18 cellular contexts compared by ENCODE assay signal in the genomic region with DNA sequence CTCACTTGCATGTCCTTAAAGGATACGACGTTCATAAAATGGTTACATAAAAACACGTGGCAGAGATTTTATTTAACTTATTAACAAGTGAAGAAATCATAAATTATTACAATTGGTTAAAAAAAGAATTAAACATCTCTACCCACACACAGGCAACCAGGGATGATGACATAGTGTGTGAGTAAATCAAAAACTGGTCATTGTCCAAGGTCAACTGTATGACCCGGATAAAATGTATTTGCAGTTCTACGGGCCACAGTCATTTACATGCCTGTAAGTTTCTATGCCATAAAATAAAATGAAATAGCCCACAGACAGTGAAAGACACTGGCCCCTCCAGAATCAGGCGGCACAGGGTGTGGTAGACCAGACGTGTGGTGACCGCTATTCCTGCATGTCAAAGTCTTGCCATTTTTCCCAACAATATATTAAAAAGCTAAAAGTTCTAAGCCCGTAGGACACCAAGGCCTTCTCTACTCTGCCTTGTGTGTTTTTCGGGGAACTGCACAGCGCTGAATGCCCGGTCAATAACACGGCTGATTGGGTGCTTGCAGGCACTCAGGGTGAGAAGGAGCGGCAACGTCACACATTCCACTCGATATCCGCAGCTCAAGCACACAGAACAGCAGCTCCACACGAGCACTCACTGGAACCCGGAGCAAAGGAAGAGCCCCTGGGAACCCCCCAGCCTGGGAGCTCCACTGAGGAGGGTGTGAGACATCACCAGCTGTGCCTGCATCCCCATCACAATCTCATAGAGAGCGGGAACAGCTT.
A peak's percentile ranks its signal among the peaks of the same experiment; 100 is the strongest.
DNase-seq lines count a peak whose midpoint lies in the region; ATAC-seq, FAIRE-seq and TF ChIP-seq lines count a peak whose summit lies in the region.
"Had no signal": no experiment of that assay in that cellular context is flagged by ENCODE, and none has a peak within 500 bp of the region (broad histone marks: within the 10 kb centered on the region; RNA-seq: fewer than 3 reads in every experiment).

No MANE protein-coding gene starts in this region.

- H3K23ac ChIP-seq in H1 (ENCODE audit: insufficient read length): no peak overlapping the region

- peaks cover 43% of the 10 kb centered on the region for H3K4me1 Mint-ChIP-seq in endodermal cell
- no peaks in the 10 kb centered on the region for H3K4me1 Mint-ChIP-seq in activated T-helper 1 cell treated with anti-CD3 and anti-CD28 coated beads, Interleukin-12 subunit alpha, Interleukin-12 subunit beta, Interleukin-2, Interleukin-4 antibody, amounts not matched to agents 30 ng/mL and 10 ng/mL and 1 ng/mL, durations not matched to agents 14 hours and 24 hours and 36 hours (ENCODE audit: low read depth)
- H3K4me1 Mint-ChIP-seq: CD4-positive, CD25-positive, alpha-beta regulatory T cell; IgD-negative memory B cell had no signal

- no peak overlapping the region for H4K5ac ChIP-seq in H1 (ENCODE audit: insufficient read length, low read depth, low read length)

- TF ChIP-seq RAD21 in H1 (IDR thresholded peaks at IDR 0.05 in 1 of 2, conservative IDR thresholded peaks at IDR 0.05 in 1 of 2; ENCODE audit: low read depth in 2 of 2, low read length in 2 of 2): no peak

- no peaks in the 10 kb centered on the region for H3K36me3 ChIP-seq in BLaER1 treated with 17β-estradiol and CSF1 and Interleukin-3, amounts not matched to agents 10 nM and 100 nM
- H3K36me3 ChIP-seq in H1 (ENCODE audit: control insufficient read depth in 2 of 4, insufficient read depth in 4 of 4, low read length in 3 of 4) (no peaks in the 10 kb centered on the region; a peak in 1 of 8 replicates), lower lobe of right lung (no peaks in the 10 kb centered on the region), sigmoid colon (no peaks in the 10 kb centered on the region), endodermal cell (ENCODE audit: control insufficient read depth, insufficient read depth, low read length) (no peaks in the 10 kb centered on the region)

- no peaks in the 10 kb centered on the region for H3K79me2 ChIP-seq in H1 (ENCODE audit: control insufficient read depth in 1 of 2, insufficient read depth in 2 of 2, low read length in 2 of 2)

- peak overlapping the region; percentile 26; the same call in 1 of the 2 replicates for H4K8ac ChIP-seq in H1 (ENCODE audit: extremely low read depth, insufficient read depth, low read length)

- peaks cover 6% of the 10 kb centered on the region for H3K23me2 ChIP-seq in H1 (ENCODE audit: low read depth, low read length)

- H3K4me2 ChIP-seq in BLaER1 treated with 17β-estradiol and CSF1 and Interleukin-3, amounts not matched to agents 10 nM and 100 nM: peak overlapping the region in 6 of 11 experiments; percentile 55 to 92 (median 81); a peak in 8 of 22 replicates
- no peak overlapping the region for H3K4me2 ChIP-seq in H1 (ENCODE audit: insufficient read depth in 1 of 2, low read depth in 2 of 2, low read length in 2 of 2)
- H3K4me2 ChIP-seq: GM23338 had no signal

- no peak overlapping the region for H2BK20ac ChIP-seq in H1 (ENCODE audit: low read length)

- POLR2A ChIA-PET in H1 (lab: Charles Lee; ENCODE audit: partially characterized antibody): no interaction called here

- H3K4ac ChIP-seq in H1 (replicated peaks; ENCODE audit: insufficient read length, low read depth, low read length): no peak overlapping the region

- H3K9ac ChIP-seq in BLaER1 treated with 17β-estradiol and CSF1 and Interleukin-3, amounts not matched to agents 10 nM and 100 nM: no peak overlapping the region
- H3K9ac ChIP-seq in H1 (replicated peaks in 1 of 4; ENCODE audit: extremely low read depth in 1 of 4, low read depth in 3 of 4, low read length in 3 of 4): no peak overlapping the region
- no peak overlapping the region for H3K9ac ChIP-seq in endodermal cell (ENCODE audit: extremely low read depth, low read length, poor library complexity, severe bottlenecking)

- TF ChIP-seq CTCF in H1 (IDR thresholded peaks at IDR 0.05; ENCODE audit: control extremely low read depth in 1 of 3, insufficient read depth in 1 of 3, low read depth in 1 of 3, low read length in 3 of 3) (no peak), lower lobe of right lung (IDR thresholded peaks at IDR 0.05) (no peak), sigmoid colon (IDR thresholded peaks at IDR 0.05) (no peak), endodermal cell (conservative IDR thresholded peaks at IDR 0.05) (no peak)

- peak; percentile 51 to 54 for ATAC-seq in lower lobe of right lung
- ATAC-seq: GM12878 had no signal

- H2BK15ac ChIP-seq in H1 (ENCODE audit: low read length): no peak overlapping the region

- FAIRE-seq in H1 (lab: Jason Lieb, UNC): no peak
- FAIRE-seq: GM12878, GM18507 had no signal

- H3K27ac ChIP-seq in BLaER1 treated with 17β-estradiol and CSF1 and Interleukin-3, amounts not matched to agents 10 nM and 100 nM: no peak overlapping the region
- H3K27ac ChIP-seq in H1 (ENCODE audit: low read depth, low read length) (no peak overlapping the region), lower lobe of right lung (no peak overlapping the region), sigmoid colon (no peak overlapping the region), endodermal cell (ENCODE audit: low read depth, low read length) (no peak overlapping the region)

- H3K4me1 ChIP-seq in BLaER1 treated with 17β-estradiol and CSF1 and Interleukin-3, amounts not matched to agents 10 nM and 100 nM: peaks cover 16 to 78% (median 65%) of the 10 kb centered on the region in 10 experiments
- H3K4me1 ChIP-seq in H1 (replicated peaks in 1 of 4; ENCODE audit: control insufficient read depth in 3 of 4, insufficient read depth in 4 of 4, low read length in 3 of 4) (peaks cover 5 to 29% (median 17%) of the 10 kb centered on the region in 4 experiments), lower lobe of right lung (no peaks in the 10 kb centered on the region), sigmoid colon (no peaks in the 10 kb centered on the region), endodermal cell (ENCODE audit: control insufficient read depth, insufficient read depth, low read length) (peaks cover 10% of the 10 kb centered on the region)

- TF ChIP-seq EP300 in H1 (IDR thresholded peaks at IDR 0.05; ENCODE audit: borderline replicate concordance in 1 of 2, low read depth in 2 of 2, low read length in 2 of 2) (no peak), sigmoid colon (IDR thresholded peaks at IDR 0.05) (no peak)

- H2AK5ac ChIP-seq in H1 (ENCODE audit: low read depth, low read length): peak overlapping the region; percentile 97; the same call in 1 of the 2 replicates

- TF ChIP-seq POLR2A in H1 (IDR thresholded peaks at IDR 0.05; ENCODE audit: control extremely low read depth in 1 of 2, low read depth in 2 of 2, low read length in 2 of 2): no peak
- TF ChIP-seq POLR2A in sigmoid colon (IDR thresholded peaks at IDR 0.05): no peak

- intact Hi-C loops in lower lobe of right lung (cut with DNase I): no loop called here
- intact Hi-C loops in sigmoid colon (cut with DNase I): no loop called here
- intact Hi-C loops in activated T-helper 1 cell treated with anti-CD3 and anti-CD28 coated beads, Interleukin-12 subunit alpha, Interleukin-12 subunit beta, Interleukin-2, Interleukin-4 antibody, amounts not matched to agents 30 ng/mL and 10 ng/mL and 1 ng/mL, durations not matched to agents 14 hours and 24 hours and 36 hours (cut with micrococcal nuclease): no loop called here

- H3K36me3 Mint-ChIP-seq in endodermal cell (ENCODE audit: low read depth): no peaks in the 10 kb centered on the region
- no peaks in the 10 kb centered on the region for H3K36me3 Mint-ChIP-seq in activated T-helper 1 cell treated with anti-CD3 and anti-CD28 coated beads, Interleukin-12 subunit alpha, Interleukin-12 subunit beta, Interleukin-2, Interleukin-4 antibody, amounts not matched to agents 30 ng/mL and 10 ng/mL and 1 ng/mL, durations not matched to agents 14 hours and 24 hours and 36 hours (ENCODE audit: low read depth)
- H3K36me3 Mint-ChIP-seq: CD4-positive, CD25-positive, alpha-beta regulatory T cell had no signal

- CTCF ChIA-PET in H1 (lab: Charles Lee; ENCODE audit: partially characterized antibody): interaction anchor here (0.7 to 0.9 kb wide), 2 partner anchors 9 to 74 kb away, joined by 3 read pairs; no protein-coding TSS in a partner anchor

- no peak overlapping the region for H3K56ac ChIP-seq in H1 (replicated peaks; ENCODE audit: insufficient read length, low read depth, low read length)

- H2AFZ ChIP-seq in H1 (ENCODE audit: low read length): no peak overlapping the region

- DNase-seq in H1 (ENCODE audit: low read depth in 1 of 2, low spot score in 2 of 2) (no peak), lower lobe of right lung (no peak), sigmoid colon (peak; percentile 53), endodermal cell (no peak), mucosa of gallbladder (ENCODE audit: low spot score) (no peak), medulla oblongata (ENCODE audit: extremely low spot score) (no peak)
- no peak for DNase-seq in activated T-helper 1 cell treated with anti-CD3 and anti-CD28 coated beads, Interleukin-12 subunit alpha, Interleukin-12 subunit beta, Interleukin-2, Interleukin-4 antibody, amounts not matched to agents 30 ng/mL and 10 ng/mL and 1 ng/mL, durations not matched to agents 14 hours and 24 hours and 36 hours (ENCODE audit: low spot score)
- DNase-seq: ACHN; Calu3; CD4-positive, CD25-positive, alpha-beta regulatory T cell; DMS 273 treated with DMSO at 0.1 percent for 48 hours; H9 had no signal

- no peak overlapping the region for H3K4me3 Mint-ChIP-seq in endodermal cell
- no peak overlapping the region for H3K4me3 Mint-ChIP-seq in activated T-helper 1 cell treated with anti-CD3 and anti-CD28 coated beads, Interleukin-12 subunit alpha, Interleukin-12 subunit beta, Interleukin-2, Interleukin-4 antibody, amounts not matched to agents 30 ng/mL and 10 ng/mL and 1 ng/mL, durations not matched to agents 14 hours and 24 hours and 36 hours
- H3K4me3 Mint-ChIP-seq: B cell; CD4-positive, CD25-positive, alpha-beta regulatory T cell; GM23338; H9; IgD-negative memory B cell had no signal

- H3K9me3 Mint-ChIP-seq in endodermal cell: no peaks in the 10 kb centered on the region
- no peaks in the 10 kb centered on the region for H3K9me3 Mint-ChIP-seq in activated T-helper 1 cell treated with anti-CD3 and anti-CD28 coated beads, Interleukin-12 subunit alpha, Interleukin-12 subunit beta, Interleukin-2, Interleukin-4 antibody, amounts not matched to agents 30 ng/mL and 10 ng/mL and 1 ng/mL, durations not matched to agents 14 hours and 24 hours and 36 hours
- H3K9me3 Mint-ChIP-seq: CD4-positive, CD25-positive, alpha-beta regulatory T cell; H9 had no signal

- H3K14ac ChIP-seq in H1 (ENCODE audit: insufficient read length): no peak overlapping the region

- no peak overlapping the region for H3K4me3 ChIP-seq in BLaER1 treated with 17β-estradiol and CSF1 and Interleukin-3, amounts not matched to agents 10 nM and 100 nM
- H3K4me3 ChIP-seq in H1 (ENCODE audit: extremely low read depth in 1 of 4, insufficient read depth in 2 of 4, low read depth in 3 of 4, low read length in 4 of 4) (no peak overlapping the region), lower lobe of right lung (no peak overlapping the region), sigmoid colon (no peak overlapping the region), endodermal cell (ENCODE audit: low read length) (no peak overlapping the region)
- H3K4me3 ChIP-seq: GM12878, GM23338 had no signal

- 96% methylated on average over 19 of the region's 20 CpGs; no CpG with 5 or more reads in 1 of the 2 experiments for WGBS in H1 (ENCODE audit: extremely low coverage in 1 of 2, insufficient coverage in 1 of 2, insufficient read length in 1 of 2, insufficient replicate concordance in 2 of 2, low coverage in 1 of 2, low lambda C conversion rate in 2 of 2, missing lambda C conversion rate in 1 of 2), 2 experiments
- WGBS in sigmoid colon, 2 donors: 73 to 84% methylated on average over 20 of the region's 20 CpGs
- WGBS in endodermal cell (ENCODE audit: insufficient coverage in 1 of 2, insufficient read length in 1 of 2), 2 experiments: 93% methylated on average over 11 to 19 of the region's 20 CpGs

- H3K27ac Mint-ChIP-seq in endodermal cell: no peak overlapping the region
- no peak overlapping the region for H3K27ac Mint-ChIP-seq in activated T-helper 1 cell treated with anti-CD3 and anti-CD28 coated beads, Interleukin-12 subunit alpha, Interleukin-12 subunit beta, Interleukin-2, Interleukin-4 antibody, amounts not matched to agents 30 ng/mL and 10 ng/mL and 1 ng/mL, durations not matched to agents 14 hours and 24 hours and 36 hours
- H3K27ac Mint-ChIP-seq: B cell; CD4-positive, CD25-positive, alpha-beta regulatory T cell; GM23338 had no signal

- H2BK12ac ChIP-seq in H1 (ENCODE audit: low read depth, low read length): peak overlapping the region; percentile 100

- peaks cover 0 to 3% (median 0%) of the 10 kb centered on the region in 11 experiments; a peak in 1 of 22 replicates for H3K27me3 ChIP-seq in BLaER1 treated with 17β-estradiol and CSF1 and Interleukin-3, amounts not matched to agents 10 nM and 100 nM
- H3K27me3 ChIP-seq in H1 (replicated peaks in 1 of 4; ENCODE audit: control insufficient read depth in 3 of 4, extremely low read depth in 1 of 4, insufficient read depth in 3 of 4, low read length in 3 of 4) (no peaks in the 10 kb centered on the region), lower lobe of right lung (ENCODE audit: low read depth) (peaks cover 7% of the 10 kb centered on the region), sigmoid colon (no peaks in the 10 kb centered on the region), endodermal cell (ENCODE audit: control insufficient read depth, insufficient read depth, low read length, poor library complexity, severe bottlenecking) (no peaks in the 10 kb centered on the region)

- H4K91ac ChIP-seq in H1 (replicated peaks; ENCODE audit: insufficient read length, low read length): peak overlapping the region; percentile 70

- 0 out of 2 replicates have a peak overlapping the region, but pooled peaks have one; percentile 86 for H2BK5ac ChIP-seq in H1 (ENCODE audit: low read depth, low read length)

- no peaks in the 10 kb centered on the region for H3K9me3 ChIP-seq in BLaER1 treated with 17β-estradiol and CSF1 and Interleukin-3, amounts not matched to agents 10 nM and 100 nM (replicated peaks in 1 of 11)
- H3K9me3 ChIP-seq in H1 (ENCODE audit: insufficient read depth in 2 of 2, low read depth in 1 of 2, low read length in 1 of 2) (no peaks in the 10 kb centered on the region), lower lobe of right lung (no peaks in the 10 kb centered on the region), sigmoid colon (no peaks in the 10 kb centered on the region), endodermal cell (ENCODE audit: control insufficient read depth, low read length) (no peaks in the 10 kb centered on the region)

- no peaks in the 10 kb centered on the region for H4K20me1 ChIP-seq in BLaER1 treated with 17β-estradiol and CSF1 and Interleukin-3, amounts not matched to agents 10 nM and 100 nM
- H4K20me1 ChIP-seq in H1 (replicated peaks in 1 of 2; ENCODE audit: control insufficient read depth in 1 of 2, insufficient read depth in 2 of 2, low read length in 2 of 2): peaks cover 0 to 4% of the 10 kb centered on the region in 2 experiments

- H2BK120ac ChIP-seq in H1 (replicated peaks; ENCODE audit: low read depth, low read length): no peak overlapping the region

- H3K27me3 Mint-ChIP-seq in endodermal cell (ENCODE audit: insufficient read depth): no peaks in the 10 kb centered on the region
- no peaks in the 10 kb centered on the region for H3K27me3 Mint-ChIP-seq in activated T-helper 1 cell treated with anti-CD3 and anti-CD28 coated beads, Interleukin-12 subunit alpha, Interleukin-12 subunit beta, Interleukin-2, Interleukin-4 antibody, amounts not matched to agents 30 ng/mL and 10 ng/mL and 1 ng/mL, durations not matched to agents 14 hours and 24 hours and 36 hours (ENCODE audit: insufficient read depth)
- H3K27me3 Mint-ChIP-seq: CD4-positive, CD25-positive, alpha-beta regulatory T cell had no signal

- H3K79me1 ChIP-seq in H1 (ENCODE audit: low read depth, low read length): no peaks in the 10 kb centered on the region

- no peak overlapping the region for H3K18ac ChIP-seq in H1 (ENCODE audit: extremely low read depth, low read length)

Comparison
In these comparisons a context has a peak if more than half of its experiments do, and no peak if none do; other contexts are left out.
1. H3K4me2 ChIP-seq: peak in BLaER1 treated with 17β-estradiol and CSF1 and Interleukin-3, amounts not matched to agents 10 nM and 100 nM (6 of 11); none in H1 (0 of 2).